ENCODE assay signal across 8 cellular contexts in the genomic region with DNA sequence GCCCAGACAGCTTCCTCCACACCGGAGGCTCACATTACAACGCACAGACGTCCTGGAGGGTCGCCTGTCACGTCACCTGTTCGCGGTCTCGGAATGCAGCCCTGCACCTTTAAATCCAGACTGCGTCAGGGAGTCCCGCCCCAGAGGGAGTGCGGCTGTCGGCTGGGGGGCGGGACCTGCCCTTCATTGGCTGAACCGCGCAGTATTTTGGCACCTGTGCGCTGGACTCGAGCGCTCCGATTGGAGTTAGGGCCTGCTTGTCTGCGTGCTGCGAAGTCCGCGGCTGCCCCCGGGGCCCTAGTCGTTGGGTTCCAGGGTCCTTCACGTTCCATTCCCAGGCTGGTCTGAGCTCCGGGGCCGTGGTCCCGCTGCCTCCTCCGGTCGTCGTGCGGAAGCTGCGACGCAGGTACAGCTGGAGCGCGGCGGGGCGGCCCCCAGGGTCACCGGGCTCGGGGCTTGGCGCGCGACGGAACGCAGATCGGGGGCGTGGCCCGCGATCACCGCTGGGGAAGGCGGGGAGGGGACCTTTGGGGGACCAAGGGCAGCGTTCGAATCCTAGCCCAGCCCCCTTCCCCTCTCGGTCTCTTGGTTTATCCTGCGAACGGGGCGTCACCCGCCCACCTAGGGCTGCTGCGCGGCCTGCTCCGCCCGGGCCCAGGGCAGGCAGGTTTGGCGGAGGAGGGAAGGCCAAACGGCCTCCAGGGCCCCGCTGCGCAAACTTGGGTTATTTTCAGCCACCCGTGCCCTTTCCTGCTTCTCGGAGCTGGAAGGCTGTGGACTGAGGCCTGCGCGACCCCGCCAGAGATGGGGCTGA. TPM values are rescaled to one million over a fixed set of nuclear protein-coding genes. Genes with fewer than 3 reads are reported as not detected.
DNase-seq lines count a peak whose midpoint lies in the region; ATAC-seq and TF ChIP-seq lines count a peak whose summit lies in the region.

A gene with protein sequence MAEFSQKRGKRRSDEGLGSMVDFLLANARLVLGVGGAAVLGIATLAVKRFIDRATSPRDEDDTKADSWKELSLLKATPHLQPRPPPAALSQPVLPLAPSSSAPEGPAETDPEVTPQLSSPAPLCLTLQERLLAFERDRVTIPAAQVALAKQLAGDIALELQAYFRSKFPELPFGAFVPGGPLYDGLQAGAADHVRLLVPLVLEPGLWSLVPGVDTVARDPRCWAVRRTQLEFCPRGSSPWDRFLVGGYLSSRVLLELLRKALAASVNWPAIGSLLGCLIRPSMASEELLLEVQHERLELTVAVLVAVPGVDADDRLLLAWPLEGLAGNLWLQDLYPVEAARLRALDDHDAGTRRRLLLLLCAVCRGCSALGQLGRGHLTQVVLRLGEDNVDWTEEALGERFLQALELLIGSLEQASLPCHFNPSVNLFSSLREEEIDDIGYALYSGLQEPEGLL (plus strand): TSS at position 331 of the 814 bp plus-strand sequence. CDS start 2,059 bp downstream, outside the sequence.

- H3K27me3 ChIP-seq in HUES64 (ENCODE audit: insufficient read depth, low read length) = no peaks in the 10 kb centered on the region
- H3K27me3 ChIP-seq in OCI-LY3 (ENCODE audit: low read depth, low read length) = no peaks in the 10 kb centered on the region

- H3K4me2 ChIP-seq in OCI-LY3 (ENCODE audit: low read length) = peak within 1 kb of the TSS; percentile 77

- H2AFZ ChIP-seq in OCI-LY3 (ENCODE audit: low read depth, low read length) = no peak within 1 kb of the TSS; the same call in 1 of the 2 replicates

- intact Hi-C loops in mucosa of descending colon (cut with DNase I, micrococcal nuclease) = no loop called here

- H3K27ac ChIP-seq in HUES64 (ENCODE audit: low read depth, low read length) (peak within 1 kb of the TSS; percentile 95), OCI-LY3 (ENCODE audit: low read length) (peak within 1 kb of the TSS; percentile 47), epithelial cell of prostate (peak within 1 kb of the TSS; percentile 99)

- DNase-seq in D341Med (ENCODE audit: low spot score) (peak; percentile 93), activated T-cell treated with anti-CD3 and anti-CD28 coated beads for 24 hours (ENCODE audit: low read depth) (peak; percentile 87), epithelial cell of prostate (ENCODE audit: low read depth, low spot score) (peak; percentile 83), mucosa of descending colon (peak; percentile 95 to 98 (median 96))
- peak; percentile 81 to 84 for DNase-seq in stimulated activated CD8-positive, alpha-beta memory T cell treated with anti-CD3 and anti-CD28 coated beads, Interleukin-4, amount 100 ng/mL, for 1 hour (ENCODE audit: low read depth in 2 of 2, low spot score in 1 of 2)

- peak; percentile 76 for ATAC-seq in GM21447 (IDR thresholded peaks at IDR 0.05; ENCODE audit: unreplicated experiment)
- peak; percentile 85 for ATAC-seq in mucosa of descending colon

- H3K4me3 ChIP-seq in HUES64 (ENCODE audit: low read length) = peak within 1 kb of the TSS; percentile 83
- H3K4me3 ChIP-seq in OCI-LY3 (ENCODE audit: low read length) = peak within 1 kb of the TSS; percentile 82
- H3K4me3 ChIP-seq in mucosa of descending colon = peak within 1 kb of the TSS; percentile 77

- H3K9ac ChIP-seq in HUES64 (ENCODE audit: low read depth, low read length) (peak within 1 kb of the TSS; percentile 74), OCI-LY3 (ENCODE audit: low read length) (peak within 1 kb of the TSS; percentile 70)

- H3K79me2 ChIP-seq in OCI-LY3 (ENCODE audit: low read length) = peaks cover 12% of the 10 kb centered on the region; the same call in 1 of the 2 replicates

- peaks cover 38% of the 10 kb centered on the region for H3K36me3 ChIP-seq in HUES64 (ENCODE audit: insufficient read depth, low read length)
- no peaks in the 10 kb centered on the region for H3K36me3 ChIP-seq in OCI-LY3 (replicated peaks; ENCODE audit: low read depth, low read length)
- peaks cover 5% of the 10 kb centered on the region for H3K36me3 ChIP-seq in mucosa of descending colon (ENCODE audit: low read depth)

- H3K4me1 ChIP-seq in HUES64 (ENCODE audit: insufficient read depth, low read length) (peaks cover 20% of the 10 kb centered on the region), OCI-LY3 (ENCODE audit: low read length) (peaks cover 10% of the 10 kb centered on the region), mucosa of descending colon (ENCODE audit: low read depth) (peaks cover 24% of the 10 kb centered on the region)

- no peaks in the 10 kb centered on the region for H3K9me3 ChIP-seq in HUES64 (ENCODE audit: insufficient read depth, low read depth, low read length)
- H3K9me3 ChIP-seq in OCI-LY3 (ENCODE audit: insufficient read depth, low read length) = no peaks in the 10 kb centered on the region
- H3K9me3 ChIP-seq in mucosa of descending colon = no peaks in the 10 kb centered on the region

- no peaks in the 10 kb centered on the region for H4K20me1 ChIP-seq in OCI-LY3 (ENCODE audit: insufficient read depth, low read length)

- TF ChIP-seq CTCF in OCI-LY3 (IDR thresholded peaks at IDR 0.05; ENCODE audit: low read depth, low read length) = no peak
- TF ChIP-seq CTCF in mucosa of descending colon (IDR thresholded peaks at IDR 0.05) = no peak

- WGBS in HUES64 = under 1% methylated on average over 72 of the region's 72 CpGs

RNA-seq across cellular contexts. Expression of the gene that starts here (rescaled TPM):
- 6.5 TPM for polyA plus RNA-seq in HUES64 (2013, experiment 1 of 2)
- 6.0 TPM for polyA plus RNA-seq in HUES64 (2013, experiment 2 of 2)
- 10 to 100 TPM; 13.4 to 20.7 (median 16.4) TPM for total RNA-seq in mucosa of descending colon

Comparison
In these comparisons a context has a peak if more than half of its experiments do, and no peak if none do; other contexts are left out.
1. Peak in every context shown above with its lines: DNase-seq, ATAC-seq, H3K4me3 ChIP-seq and H3K27ac ChIP-seq.
2. H3K27ac ChIP-seq: peak in every context shown above with its lines; median percentile 99 in epithelial cell of prostate; 95 in HUES64; 47 in OCI-LY3.